Comparison of ENCODE assay signal across 8 cellular contexts in the genomic region with DNA sequence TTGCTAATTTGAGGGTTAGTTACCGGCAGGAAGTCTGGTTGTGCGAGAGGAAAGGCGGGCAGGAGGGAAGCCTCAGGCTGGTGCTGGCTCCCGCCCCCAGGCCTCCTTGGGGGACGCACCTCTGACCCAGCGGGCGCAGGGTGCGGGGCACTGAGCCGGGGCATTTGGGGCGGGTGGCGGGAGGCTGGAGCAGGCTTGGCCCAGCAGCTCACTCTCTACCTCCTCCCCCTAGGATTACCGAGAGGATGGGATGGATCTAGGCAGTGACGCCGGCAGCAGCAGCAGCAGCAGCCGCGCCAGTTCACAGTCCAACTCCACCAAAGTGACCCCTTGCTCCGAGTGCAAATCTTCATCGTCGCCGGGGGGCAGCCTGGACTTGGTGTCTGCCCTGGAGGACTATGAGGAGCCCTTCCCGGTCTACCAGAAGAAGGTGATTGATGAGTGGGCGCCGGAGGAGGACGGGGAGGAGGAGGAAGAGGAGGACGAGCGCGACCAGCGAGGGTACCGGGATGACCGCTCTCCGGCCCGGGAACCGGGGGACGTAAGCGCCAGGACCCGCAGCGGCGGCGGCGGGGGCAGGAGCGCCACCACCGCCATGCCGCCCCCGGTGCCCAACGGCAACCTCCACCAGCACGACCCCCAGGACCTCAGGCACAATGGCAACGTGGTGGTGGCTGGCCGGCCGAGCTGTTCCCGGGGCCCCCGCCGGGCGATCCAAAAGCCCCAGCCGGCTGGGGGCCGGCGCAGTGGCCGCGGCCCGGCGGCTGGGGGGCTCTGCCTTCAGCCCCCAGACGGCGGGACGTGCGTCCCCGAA.
DNase-seq lines count a peak whose midpoint lies in the region; ATAC-seq and TF ChIP-seq lines count a peak whose summit lies in the region.

No MANE protein-coding gene starts in this region.

- peak overlapping the region; percentile 69 for H3K18ac ChIP-seq in neuronal stem cell (ENCODE audit: low read length)

- H3K4ac ChIP-seq in neuronal stem cell (ENCODE audit: low read length): no peak overlapping the region

- no peaks in the 10 kb centered on the region for H3K9me3 Mint-ChIP-seq in activated naive CD8-positive, alpha-beta T cell treated with anti-CD3 and anti-CD28 coated beads for 36 hours

- H3K36me3 Mint-ChIP-seq in activated naive CD8-positive, alpha-beta T cell treated with anti-CD3 and anti-CD28 coated beads for 36 hours: no peaks in the 10 kb centered on the region

- ATAC-seq in GM18907 (IDR thresholded peaks at IDR 0.05; ENCODE audit: unreplicated experiment) (peak; percentile 38), HG03565 (IDR thresholded peaks at IDR 0.05; ENCODE audit: unreplicated experiment) (no peak)

- no peak overlapping the region for H3K9ac ChIP-seq in Karpas-422 (ENCODE audit: low read length)
- peak overlapping the region; percentile 88 for H3K9ac ChIP-seq in neuronal stem cell (ENCODE audit: low read depth, low read length, poor library complexity)

- H4K20me1 ChIP-seq in Karpas-422 (ENCODE audit: insufficient read depth, low read depth, low read length): no peaks in the 10 kb centered on the region

- H2BK5ac ChIP-seq in neuronal stem cell (ENCODE audit: low read length): peak overlapping the region; percentile 87

- H3K4me1 ChIP-seq in BE2C (no peaks in the 10 kb centered on the region), Karpas-422 (ENCODE audit: low read length) (peaks cover 4% of the 10 kb centered on the region), neuronal stem cell (ENCODE audit: control insufficient read depth in 2 of 2, insufficient read depth in 1 of 2, low read depth in 1 of 2, low read length in 2 of 2) (peaks cover 13 to 16% of the 10 kb centered on the region in 2 donors)

- DNase-seq in BE2C (peak; percentile 27), Karpas-422 (no peak), globus pallidus (ENCODE audit: low spot score) (peak; percentile 77), neuronal stem cell (ENCODE audit: low spot score) (peak; percentile 61), midbrain (lab: John Stamatoyannopoulos, UW) (no peak)
- peak; percentile 37 for DNase-seq in activated naive CD8-positive, alpha-beta T cell treated with anti-CD3 and anti-CD28 coated beads for 36 hours

- peaks cover 15% of the 10 kb centered on the region for H3K4me1 Mint-ChIP-seq in activated naive CD8-positive, alpha-beta T cell treated with anti-CD3 and anti-CD28 coated beads for 36 hours

- H3K36me3 ChIP-seq in BE2C (no peaks in the 10 kb centered on the region), Karpas-422 (ENCODE audit: insufficient read depth, low read length) (no peaks in the 10 kb centered on the region), neuronal stem cell (replicated peaks in 1 of 2; ENCODE audit: control insufficient read depth in 2 of 2, insufficient read depth in 2 of 2, low read length in 2 of 2) (no peaks in the 10 kb centered on the region)

- H3K4me3 ChIP-seq in BE2C (ENCODE audit: low read depth, low read length): peak overlapping the region; percentile 75
- no peak overlapping the region for H3K4me3 ChIP-seq in Karpas-422 (ENCODE audit: low read length)
- H3K4me3 ChIP-seq in neuronal stem cell (ENCODE audit: low read length in 2 of 2): peak overlapping the region; percentile 51 to 92

- H4K91ac ChIP-seq in neuronal stem cell (ENCODE audit: low read depth, low read length, poor library complexity): no peak overlapping the region

- no peak overlapping the region for H4K8ac ChIP-seq in neuronal stem cell (ENCODE audit: low read depth, low read length)

- H2AFZ ChIP-seq in Karpas-422 (ENCODE audit: low read length): no peak overlapping the region
- peak overlapping the region; percentile 98 for H2AFZ ChIP-seq in neuronal stem cell (ENCODE audit: low read length)

- H3K27ac ChIP-seq in Karpas-422 (ENCODE audit: low read length): no peak overlapping the region
- H3K27ac ChIP-seq in neuronal stem cell (replicated peaks; ENCODE audit: low read length): peak overlapping the region; percentile 66

- TF ChIP-seq CTCF in BE2C (IDR thresholded peaks at IDR 0.05; ENCODE audit: low read depth, low read length): no peak

- peak overlapping the region; percentile 35 for H3K4me2 ChIP-seq in Karpas-422 (ENCODE audit: low read depth, low read length, poor library complexity, severe bottlenecking)
- peak overlapping the region; percentile 94 for H3K4me2 ChIP-seq in neuronal stem cell (ENCODE audit: insufficient read depth, low read length, poor library complexity, severe bottlenecking)

- peak overlapping the region; percentile 79 for H3K4me3 Mint-ChIP-seq in activated naive CD8-positive, alpha-beta T cell treated with anti-CD3 and anti-CD28 coated beads for 36 hours

- peak overlapping the region; percentile 23 for H2AK5ac ChIP-seq in neuronal stem cell (ENCODE audit: low read depth, low read length)

- H3K9me3 ChIP-seq in BE2C (no peaks in the 10 kb centered on the region), Karpas-422 (ENCODE audit: low read length) (no peaks in the 10 kb centered on the region), neuronal stem cell (replicated peaks in 1 of 2; ENCODE audit: control insufficient read depth in 2 of 2, insufficient read depth in 1 of 2, low read depth in 1 of 2, low read length in 2 of 2) (no peaks in the 10 kb centered on the region)

- no peaks in the 10 kb centered on the region for H3K27me3 ChIP-seq in BE2C
- H3K27me3 ChIP-seq in Karpas-422 (ENCODE audit: low read length): no peaks in the 10 kb centered on the region
- peaks cover 0 to 88% (median 10%) of the 10 kb centered on the region in 3 experiments for H3K27me3 ChIP-seq in neuronal stem cell (ENCODE audit: control insufficient read depth in 3 of 3, insufficient read depth in 3 of 3, low read depth in 1 of 3, low read length in 3 of 3)

- H3K79me1 ChIP-seq in neuronal stem cell (ENCODE audit: low read depth, low read length): no peaks in the 10 kb centered on the region

- H2BK15ac ChIP-seq in neuronal stem cell (ENCODE audit: low read length): peak overlapping the region; percentile 72

- no peak overlapping the region for H3K27ac Mint-ChIP-seq in activated naive CD8-positive, alpha-beta T cell treated with anti-CD3 and anti-CD28 coated beads for 36 hours

- H3K79me2 ChIP-seq in Karpas-422 (ENCODE audit: low read length): no peaks in the 10 kb centered on the region

- peak overlapping the region; percentile 83 for H3K14ac ChIP-seq in neuronal stem cell (ENCODE audit: low read length)

- H2BK12ac ChIP-seq in neuronal stem cell (ENCODE audit: low read length): no peak overlapping the region

- H3K9me2 ChIP-seq in Karpas-422 (replicated peaks; ENCODE audit: insufficient read depth, low read length): no peaks in the 10 kb centered on the region

- peak overlapping the region; percentile 52 for H3K23ac ChIP-seq in neuronal stem cell (ENCODE audit: low read depth, low read length, poor library complexity)

- H3K27me3 Mint-ChIP-seq in activated naive CD8-positive, alpha-beta T cell treated with anti-CD3 and anti-CD28 coated beads for 36 hours: peaks cover 81% of the 10 kb centered on the region

- peak overlapping the region; percentile 87 for H2BK120ac ChIP-seq in neuronal stem cell (ENCODE audit: low read depth, low read length)

- WGBS in neuronal stem cell (ENCODE audit: extremely low coverage in 2 of 2, insufficient read length in 2 of 2, insufficient replicate concordance in 1 of 2), 2 donors: no CpG with 5 or more reads among the region's 65 CpGs

Comparison
In these comparisons a context has a peak if more than half of its experiments do, and no peak if none do; other contexts are left out.
1. DNase-seq: peak in BE2C (single experiment), activated naive CD8-positive, alpha-beta T cell treated with anti-CD3 and anti-CD28 coated beads for 36 hours (single experiment), globus pallidus (single experiment) and neuronal stem cell (single experiment); none in Karpas-422 (single experiment) and midbrain (single experiment).